Comparison of ENCODE assay signal across 2 cellular contexts in the genomic region with DNA sequence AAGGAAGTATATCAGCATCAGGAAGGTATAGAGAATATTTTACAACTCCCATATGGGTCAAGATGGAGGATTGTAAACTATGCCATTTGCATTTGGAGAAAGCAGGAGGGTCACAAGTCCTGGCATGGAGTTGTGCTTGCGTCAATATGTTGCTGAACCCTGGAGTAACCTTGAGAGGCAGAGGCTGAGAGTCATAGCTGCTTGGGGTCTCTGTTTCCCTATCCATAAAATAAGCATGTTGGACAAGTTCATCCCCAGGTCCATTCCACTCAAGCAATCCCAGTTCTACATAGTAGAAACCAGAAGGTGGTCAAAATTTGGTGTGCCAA.
A peak's percentile ranks its signal among the peaks of the same experiment; 100 is the strongest.
TF ChIP-seq lines count a peak whose summit lies in the region.

No MANE protein-coding gene starts in this region.

TF ChIP-seq in HepG2, 621 proteins besides CTCF, POLR2A, EP300 and RAD21 (continued from another document):
- TF ChIP-seq ZMYM3 (CRISPR knock-in tag; IDR thresholded peaks at IDR 0.05) (no peak), TP53 (CRISPR knock-in tag; conservative IDR thresholded peaks at IDR 0.05) (no peak), HDAC2 (CRISPR knock-in tag; IDR thresholded peaks at IDR 0.05) (no peak), MEF2D (CRISPR knock-in tag; IDR thresholded peaks at IDR 0.05) (no peak), MAFG (CRISPR knock-in tag; IDR thresholded peaks at IDR 0.05) (no peak)
- TF ChIP-seq, protein P1, sequence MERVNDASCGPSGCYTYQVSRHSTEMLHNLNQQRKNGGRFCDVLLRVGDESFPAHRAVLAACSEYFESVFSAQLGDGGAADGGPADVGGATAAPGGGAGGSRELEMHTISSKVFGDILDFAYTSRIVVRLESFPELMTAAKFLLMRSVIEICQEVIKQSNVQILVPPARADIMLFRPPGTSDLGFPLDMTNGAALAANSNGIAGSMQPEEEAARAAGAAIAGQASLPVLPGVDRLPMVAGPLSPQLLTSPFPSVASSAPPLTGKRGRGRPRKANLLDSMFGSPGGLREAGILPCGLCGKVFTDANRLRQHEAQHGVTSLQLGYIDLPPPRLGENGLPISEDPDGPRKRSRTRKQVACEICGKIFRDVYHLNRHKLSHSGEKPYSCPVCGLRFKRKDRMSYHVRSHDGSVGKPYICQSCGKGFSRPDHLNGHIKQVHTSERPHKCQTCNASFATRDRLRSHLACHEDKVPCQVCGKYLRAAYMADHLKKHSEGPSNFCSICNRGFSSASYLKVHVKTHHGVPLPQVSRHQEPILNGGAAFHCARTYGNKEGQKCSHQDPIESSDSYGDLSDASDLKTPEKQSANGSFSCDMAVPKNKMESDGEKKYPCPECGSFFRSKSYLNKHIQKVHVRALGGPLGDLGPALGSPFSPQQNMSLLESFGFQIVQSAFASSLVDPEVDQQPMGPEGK (CRISPR knock-in tag; IDR thresholded peaks at IDR 0.05), result no peak
- TF ChIP-seq, protein P2, sequence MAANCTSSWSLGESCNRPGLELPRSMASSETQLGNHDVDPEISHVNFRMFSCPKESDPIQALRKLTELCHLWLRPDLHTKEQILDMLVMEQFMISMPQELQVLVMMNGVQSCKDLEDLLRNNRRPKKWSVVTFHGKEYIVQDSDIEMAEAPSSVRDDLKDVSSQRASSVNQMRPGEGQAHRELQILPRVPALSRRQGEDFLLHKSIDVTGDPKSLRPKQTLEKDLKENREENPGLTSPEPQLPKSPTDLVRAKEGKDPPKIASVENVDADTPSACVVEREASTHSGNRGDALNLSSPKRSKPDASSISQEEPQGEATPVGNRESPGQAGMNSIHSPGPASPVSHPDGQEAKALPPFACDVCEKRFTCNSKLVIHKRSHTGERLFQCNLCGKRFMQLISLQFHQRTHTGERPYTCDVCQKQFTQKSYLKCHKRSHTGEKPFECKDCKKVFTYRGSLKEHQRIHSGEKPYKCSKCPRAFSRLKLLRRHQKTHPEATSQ (CRISPR knock-in tag; IDR thresholded peaks at IDR 0.05; ENCODE audit: borderline replicate concordance), result no peak

TF ChIP-seq in WTC11, 78 proteins besides CTCF, POLR2A, EP300 and RAD21 (continued from another document):
- TF ChIP-seq, protein P3, sequence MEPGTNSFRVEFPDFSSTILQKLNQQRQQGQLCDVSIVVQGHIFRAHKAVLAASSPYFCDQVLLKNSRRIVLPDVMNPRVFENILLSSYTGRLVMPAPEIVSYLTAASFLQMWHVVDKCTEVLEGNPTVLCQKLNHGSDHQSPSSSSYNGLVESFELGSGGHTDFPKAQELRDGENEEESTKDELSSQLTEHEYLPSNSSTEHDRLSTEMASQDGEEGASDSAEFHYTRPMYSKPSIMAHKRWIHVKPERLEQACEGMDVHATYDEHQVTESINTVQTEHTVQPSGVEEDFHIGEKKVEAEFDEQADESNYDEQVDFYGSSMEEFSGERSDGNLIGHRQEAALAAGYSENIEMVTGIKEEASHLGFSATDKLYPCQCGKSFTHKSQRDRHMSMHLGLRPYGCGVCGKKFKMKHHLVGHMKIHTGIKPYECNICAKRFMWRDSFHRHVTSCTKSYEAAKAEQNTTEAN (CRISPR knock-in tag; IDR thresholded peaks at IDR 0.05), result no peak
- TF ChIP-seq ZNF232 (CRISPR knock-in tag; IDR thresholded peaks at IDR 0.05), result no peak
- TF ChIP-seq FOXP1 (CRISPR knock-in tag; IDR thresholded peaks at IDR 0.05; ENCODE audit: borderline replicate concordance), result no peak
- TF ChIP-seq, protein P4, sequence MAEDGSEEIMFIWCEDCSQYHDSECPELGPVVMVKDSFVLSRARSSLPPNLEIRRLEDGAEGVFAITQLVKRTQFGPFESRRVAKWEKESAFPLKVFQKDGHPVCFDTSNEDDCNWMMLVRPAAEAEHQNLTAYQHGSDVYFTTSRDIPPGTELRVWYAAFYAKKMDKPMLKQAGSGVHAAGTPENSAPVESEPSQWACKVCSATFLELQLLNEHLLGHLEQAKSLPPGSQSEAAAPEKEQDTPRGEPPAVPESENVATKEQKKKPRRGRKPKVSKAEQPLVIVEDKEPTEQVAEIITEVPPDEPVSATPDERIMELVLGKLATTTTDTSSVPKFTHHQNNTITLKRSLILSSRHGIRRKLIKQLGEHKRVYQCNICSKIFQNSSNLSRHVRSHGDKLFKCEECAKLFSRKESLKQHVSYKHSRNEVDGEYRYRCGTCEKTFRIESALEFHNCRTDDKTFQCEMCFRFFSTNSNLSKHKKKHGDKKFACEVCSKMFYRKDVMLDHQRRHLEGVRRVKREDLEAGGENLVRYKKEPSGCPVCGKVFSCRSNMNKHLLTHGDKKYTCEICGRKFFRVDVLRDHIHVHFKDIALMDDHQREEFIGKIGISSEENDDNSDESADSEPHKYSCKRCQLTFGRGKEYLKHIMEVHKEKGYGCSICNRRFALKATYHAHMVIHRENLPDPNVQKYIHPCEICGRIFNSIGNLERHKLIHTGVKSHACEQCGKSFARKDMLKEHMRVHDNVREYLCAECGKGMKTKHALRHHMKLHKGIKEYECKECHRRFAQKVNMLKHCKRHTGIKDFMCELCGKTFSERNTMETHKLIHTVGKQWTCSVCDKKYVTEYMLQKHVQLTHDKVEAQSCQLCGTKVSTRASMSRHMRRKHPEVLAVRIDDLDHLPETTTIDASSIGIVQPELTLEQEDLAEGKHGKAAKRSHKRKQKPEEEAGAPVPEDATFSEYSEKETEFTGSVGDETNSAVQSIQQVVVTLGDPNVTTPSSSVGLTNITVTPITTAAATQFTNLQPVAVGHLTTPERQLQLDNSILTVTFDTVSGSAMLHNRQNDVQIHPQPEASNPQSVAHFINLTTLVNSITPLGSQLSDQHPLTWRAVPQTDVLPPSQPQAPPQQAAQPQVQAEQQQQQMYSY (CRISPR knock-in tag; IDR thresholded peaks at IDR 0.05), result peak; percentile 46; the same call in 1 of the 2 replicates
- no peak for TF ChIP-seq SOX15 (CRISPR knock-in tag; IDR thresholded peaks at IDR 0.05)
- TF ChIP-seq TP53 (CRISPR knock-in tag; IDR thresholded peaks at IDR 0.05), result no peak
